Comparison of ENCODE assay signal across 9 cellular contexts in the genomic region with DNA sequence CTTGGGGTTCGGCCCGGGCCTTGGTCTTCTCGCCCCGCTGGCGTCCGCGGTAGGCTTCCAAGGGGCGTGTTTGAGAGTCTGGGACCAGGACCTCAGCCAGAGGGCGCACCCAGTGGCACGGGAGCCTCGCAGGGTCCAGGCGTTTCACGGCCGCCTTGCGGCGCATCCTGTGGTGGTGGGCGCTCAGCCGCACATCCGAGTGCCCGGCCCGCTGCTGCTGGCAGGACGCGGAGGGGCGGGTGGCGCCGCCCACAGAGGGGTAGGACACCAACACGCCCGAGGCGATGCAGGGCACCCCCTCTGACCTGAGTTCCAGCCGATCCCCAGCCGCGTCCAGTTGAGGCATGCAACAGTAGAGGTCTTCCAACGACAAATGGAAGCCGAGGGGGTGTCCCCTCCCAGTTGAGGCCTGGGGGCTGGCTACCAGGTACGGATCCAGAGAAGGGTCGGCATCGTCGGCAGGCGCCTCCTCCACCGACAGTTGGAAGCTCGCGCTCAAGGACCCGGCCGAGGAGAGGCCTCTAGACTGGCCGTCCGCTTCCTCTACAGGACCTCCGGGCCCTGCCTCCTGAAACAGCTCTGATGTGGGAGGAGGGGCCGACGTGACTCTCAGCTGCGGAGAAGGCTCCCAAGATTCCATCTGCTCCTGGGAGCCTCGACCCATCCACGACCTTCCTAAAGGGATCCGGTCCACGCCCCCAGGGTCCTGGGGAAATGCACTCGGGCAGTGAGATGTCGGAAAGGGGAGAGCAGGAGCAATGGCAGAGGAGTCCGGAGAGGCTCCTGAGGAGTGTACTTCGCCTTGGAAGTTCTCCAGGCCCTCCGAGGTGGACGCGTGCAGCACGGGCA. TPM values are rescaled to one million over a fixed set of nuclear protein-coding genes. Genes with fewer than 3 reads are reported as not detected.
A peak's percentile ranks its signal among the peaks of the same experiment; 100 is the strongest.
DNase-seq lines count a peak whose midpoint lies in the region; ATAC-seq, FAIRE-seq and TF ChIP-seq lines count a peak whose summit lies in the region.
"Had no signal": no experiment of that assay in that cellular context is flagged by ENCODE, and none has a peak within 500 bp of the region (broad histone marks: within the 10 kb centered on the region; RNA-seq: fewer than 3 reads in every experiment).

No MANE protein-coding gene starts in this region.

- no peak for TF ChIP-seq CTCF in CD4-positive, alpha-beta T cell (IDR thresholded peaks at IDR 0.05)
- no peak for TF ChIP-seq CTCF in astrocyte (IDR thresholded peaks at IDR 0.05; ENCODE audit: insufficient read depth, low read depth, low read length)

- no peak overlapping the region for H3K9ac ChIP-seq in astrocyte (ENCODE audit: low read length)

- no peaks in the 10 kb centered on the region for H3K36me3 Mint-ChIP-seq in CD4-positive, alpha-beta T cell (ENCODE audit: low read depth)
- no peaks in the 10 kb centered on the region for H3K36me3 Mint-ChIP-seq in astrocyte (ENCODE audit: low read depth, unreplicated experiment)
- H3K36me3 Mint-ChIP-seq in immature natural killer cell, result no peaks in the 10 kb centered on the region

- no peak for FAIRE-seq in astrocyte (lab: Jason Lieb, UNC)

- H3K4me3 ChIP-seq in H7 (ENCODE audit: insufficient read depth, low read depth, low read length), result no peak overlapping the region
- peak overlapping the region; percentile 38 for H3K4me3 ChIP-seq in astrocyte (ENCODE audit: insufficient read depth, low read depth, low read length)

- H3K27me3 ChIP-seq in CD4-positive, alpha-beta T cell (ENCODE audit: control insufficient read depth, insufficient read depth, low read length), result no peaks in the 10 kb centered on the region
- peaks cover 1% of the 10 kb centered on the region; the same call in 1 of the 2 replicates for H3K27me3 ChIP-seq in H7 (ENCODE audit: control insufficient read depth, insufficient read depth, low read length)
- H3K27me3 ChIP-seq in astrocyte (ENCODE audit: insufficient read depth, low read length), result peaks cover 8% of the 10 kb centered on the region

- no peaks in the 10 kb centered on the region for H3K9me3 ChIP-seq in CD4-positive, alpha-beta T cell (ENCODE audit: control insufficient read depth, low read length)
- no peaks in the 10 kb centered on the region for H3K9me3 ChIP-seq in astrocyte (ENCODE audit: insufficient read depth, low read depth, low read length)

- peaks cover 14% of the 10 kb centered on the region for H3K4me1 ChIP-seq in astrocyte (ENCODE audit: insufficient read depth, low read length)

- no peaks in the 10 kb centered on the region for H3K79me2 ChIP-seq in astrocyte (ENCODE audit: insufficient read depth, low read length)

- peak overlapping the region; percentile 78 for H3K4me2 ChIP-seq in astrocyte (ENCODE audit: low read length)

- ATAC-seq in CD4-positive, alpha-beta T cell (ENCODE audit: poor library complexity), result peak; percentile 30
- ATAC-seq in stimulated activated naive CD8-positive, alpha-beta T cell treated with anti-CD3 and anti-CD28 coated beads, Interleukin-15, Interleukin-2, amounts not matched to agents 100 U/mL and 50 U/mL, for 24 hours, result peak; percentile 44
- ATAC-seq in GM18502 (IDR thresholded peaks at IDR 0.05; ENCODE audit: poor library complexity, unreplicated experiment) (no peak), GM21526 (IDR thresholded peaks at IDR 0.05; ENCODE audit: low FRiP score, unreplicated experiment) (no peak), GM19328 (IDR thresholded peaks at IDR 0.05; ENCODE audit: unreplicated experiment) (no peak)

- H3K27me3 Mint-ChIP-seq in CD4-positive, alpha-beta T cell, result no peaks in the 10 kb centered on the region
- H3K27me3 Mint-ChIP-seq in astrocyte (ENCODE audit: low read depth, unreplicated experiment) (peaks cover 25% of the 10 kb centered on the region), immature natural killer cell (ENCODE audit: low read depth in 3 of 3) (peaks cover 0 to 3% (median 3%) of the 10 kb centered on the region in 3 donors)

- no peaks in the 10 kb centered on the region for H3K9me3 Mint-ChIP-seq in CD4-positive, alpha-beta T cell
- H3K9me3 Mint-ChIP-seq in astrocyte (ENCODE audit: unreplicated experiment) (no peaks in the 10 kb centered on the region), immature natural killer cell (peaks cover 0 to 2% (median 0%) of the 10 kb centered on the region in 6 donors)

- intact Hi-C loops in CD4-positive, alpha-beta T cell (cut with DNase I, micrococcal nuclease), result no loop called here

- H3K27ac ChIP-seq in CD4-positive, alpha-beta T cell (ENCODE audit: low read depth, low read length), result no peak overlapping the region
- H3K27ac ChIP-seq in astrocyte (ENCODE audit: low read depth, low read length), result no peak overlapping the region
- H3K27ac ChIP-seq: epithelial cell of prostate had no signal

- H3K27ac Mint-ChIP-seq in CD4-positive, alpha-beta T cell, result peak overlapping the region; percentile 71
- H3K27ac Mint-ChIP-seq in astrocyte (ENCODE audit: unreplicated experiment) (no peak overlapping the region), immature natural killer cell (peak overlapping the region in 3 of 6 donors; percentile 35 to 58 (median 36))

- H2AFZ ChIP-seq in astrocyte (ENCODE audit: low read depth, low read length), result peak overlapping the region; percentile 87

- H4K20me1 ChIP-seq in astrocyte (ENCODE audit: insufficient read depth, low read length), result no peaks in the 10 kb centered on the region

- H3K36me3 ChIP-seq in H7 (replicated peaks; ENCODE audit: control insufficient read depth, insufficient read depth, low read length) (no peaks in the 10 kb centered on the region), astrocyte (ENCODE audit: insufficient read depth, low read length) (no peaks in the 10 kb centered on the region)

- H3K4me3 Mint-ChIP-seq in CD4-positive, alpha-beta T cell, result peak overlapping the region; percentile 84
- H3K4me3 Mint-ChIP-seq in astrocyte (ENCODE audit: unreplicated experiment), result no peak overlapping the region
- peak overlapping the region; percentile 54 to 81 (median 74) for H3K4me3 Mint-ChIP-seq in immature natural killer cell

- H3K4me1 Mint-ChIP-seq in CD4-positive, alpha-beta T cell (ENCODE audit: low read depth), result peaks cover 34% of the 10 kb centered on the region
- H3K4me1 Mint-ChIP-seq in astrocyte (ENCODE audit: low read depth, unreplicated experiment), result peaks cover 3% of the 10 kb centered on the region
- peaks cover 0 to 20% of the 10 kb centered on the region in 2 donors for H3K4me1 Mint-ChIP-seq in immature natural killer cell

- CTCF ChIA-PET in CD4-positive, alpha-beta T cell (lab: Charles Lee), result no interaction called here

- POLR2A ChIA-PET in CD4-positive, alpha-beta T cell (lab: Charles Lee), result interaction anchor here (0.9 to 1.9 kb wide), 5 partner anchors 24 to 209 kb away, joined by 3 to 13 read pairs (median 6); a partner anchor contains a TSS

- DNase-seq in CD4-positive, alpha-beta T cell, result peak in 2 of 10 experiments; percentile 21 to 30
- DNase-seq in H7 (peak; percentile 64), astrocyte (ENCODE audit: low read depth) (no peak), immature natural killer cell (peak; percentile 50 to 58 (median 52))
- peak; percentile 47 for DNase-seq in stimulated activated naive CD8-positive, alpha-beta T cell treated with anti-CD3 and anti-CD28 coated beads, Interleukin-15, Interleukin-2, amounts not matched to agents 100 U/mL and 50 U/mL, for 24 hours

RNA-seq across cellular contexts. Expression of a gene that starts 6.3 kb away (rescaled TPM):
- total RNA-seq in CD4-positive, alpha-beta T cell, result 1 to 10 TPM; 2.9 to 3.4 TPM
- 0.83 and 1.6 TPM in 2 replicates for total RNA-seq in H7 (2014; rRNA removed; shearing (Covaris generic))
- 2.1 and 2.5 TPM in 2 replicates for total RNA-seq in astrocyte
- 1 to 10 TPM in 2 of 3 donors, not detected in 1; 1.6 TPM for polyA plus RNA-seq in immature natural killer cell

RNA-seq across cellular contexts. Expression of a gene that starts 6.4 kb away (rescaled TPM):
- 10 to 100 TPM; 21.7 to 25.1 TPM for total RNA-seq in CD4-positive, alpha-beta T cell
- total RNA-seq in H7 (2014; rRNA removed; shearing (Covaris generic)), result 38.0 and 55.5 TPM in 2 replicates
- 14.8 and 17.5 TPM in 2 replicates for total RNA-seq in astrocyte
- polyA plus RNA-seq in immature natural killer cell, result 10 to 100 TPM; 38.0 to 94.8 (median 47.7) TPM

RNA-seq across cellular contexts. Expression of a gene that starts 26.6 kb away (rescaled TPM):
- under 1 TPM; 0.20 to 0.27 TPM for total RNA-seq in CD4-positive, alpha-beta T cell
- 93.4 and 107 TPM in 2 replicates for total RNA-seq in H7 (2014; rRNA removed; shearing (Covaris generic))
- total RNA-seq in astrocyte, result 41.6 and 44.4 TPM in 2 replicates
- 10 to 100 TPM in 1 of 3 donors, 1 to 10 TPM in 2; 5.8 to 10.8 (median 8.4) TPM for polyA plus RNA-seq in immature natural killer cell

RNA-seq across cellular contexts. Expression of a gene that starts 35.0 kb away (rescaled TPM):
- total RNA-seq in CD4-positive, alpha-beta T cell, result 10 to 100 TPM; 51.4 to 60.7 TPM
- 100 and 105 TPM in 2 replicates for total RNA-seq in H7 (2014; rRNA removed; shearing (Covaris generic))
- 206 and 215 TPM in 2 replicates for total RNA-seq in astrocyte
- 100 to 1,000 TPM in 1 of 3 donors, 10 to 100 TPM in 2; 38.0 to 106 (median 50.9) TPM for polyA plus RNA-seq in immature natural killer cell

RNA-seq across cellular contexts. Expression of a gene that starts 39.8 kb away (rescaled TPM):
- 10 to 100 TPM; 41.3 to 41.8 TPM for total RNA-seq in CD4-positive, alpha-beta T cell
- total RNA-seq in H7 (2014; rRNA removed; shearing (Covaris generic)), result 9.6 and 11.3 TPM in 2 replicates
- total RNA-seq in astrocyte, result 19.2 and 23.2 TPM in 2 replicates
- 10 to 100 TPM in 1 of 3 donors, 1 to 10 TPM in 2; 3.9 to 11.1 (median 9.3) TPM for polyA plus RNA-seq in immature natural killer cell

Comparison
In these comparisons a context has a peak if more than half of its experiments do, and no peak if none do; other contexts are left out.
1. ATAC-seq: peak in CD4-positive, alpha-beta T cell (single experiment) and stimulated activated naive CD8-positive, alpha-beta T cell treated with anti-CD3 and anti-CD28 coated beads, Interleukin-15, Interleukin-2, amounts not matched to agents 100 U/mL and 50 U/mL, for 24 hours (single experiment); none in GM18502 (single experiment), GM21526 (single experiment) and GM19328 (single experiment).
2. RNA of a gene that starts 26.6 kb away (total RNA-seq): 93.4 to 107 TPM in H7 and 41.6 to 44.4 TPM in astrocyte; 0.20 to 0.27 TPM in CD4-positive, alpha-beta T cell; every median in the first group is over 10 times any median in the second.